ENCODE assay signal across 8 cellular contexts in the genomic region with DNA sequence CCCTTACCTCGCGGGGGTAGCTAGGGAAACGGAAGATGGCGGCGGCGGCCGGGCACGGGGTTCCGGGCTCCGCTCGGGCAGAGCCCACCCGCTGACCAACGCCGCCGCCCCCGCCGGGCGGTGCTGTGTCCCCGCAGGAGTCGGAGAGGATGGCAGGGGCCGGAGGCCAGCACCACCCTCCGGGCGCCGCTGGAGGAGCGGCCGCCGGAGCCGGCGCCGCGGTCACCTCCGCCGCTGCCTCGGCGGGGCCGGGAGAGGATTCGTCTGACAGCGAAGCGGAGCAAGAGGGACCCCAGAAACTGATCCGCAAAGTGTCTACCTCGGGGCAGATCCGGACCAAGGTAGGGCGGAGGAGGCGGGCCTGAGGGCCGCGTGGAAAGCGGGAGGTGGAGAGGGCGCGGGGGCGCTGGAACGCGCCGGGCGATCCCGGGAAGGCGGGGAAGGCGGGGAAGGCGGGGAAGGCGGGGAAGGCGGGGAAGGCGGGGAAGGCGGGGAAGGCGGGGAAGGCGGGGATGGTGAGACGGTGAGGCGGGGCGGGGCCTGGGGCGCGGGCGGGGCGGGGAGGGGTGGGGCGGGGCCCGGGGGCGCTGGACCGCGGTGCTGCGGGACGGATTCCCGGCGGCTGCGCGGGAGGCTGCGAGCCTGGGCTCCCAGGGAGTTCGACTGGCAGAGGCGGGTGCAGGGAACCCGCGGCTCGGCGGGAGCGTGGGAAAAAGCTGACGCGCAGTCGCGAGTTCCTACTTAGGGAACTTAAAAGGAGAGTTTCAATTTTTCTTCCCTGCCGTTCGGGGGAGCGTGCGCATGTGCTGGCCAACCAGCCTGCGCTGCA. TPM values are rescaled to one million over a fixed set of nuclear protein-coding genes. Genes with fewer than 3 reads are reported as not detected.
A peak's percentile ranks its signal among the peaks of the same experiment; 100 is the strongest.
DNase-seq lines count a peak whose midpoint lies in the region; ATAC-seq and TF ChIP-seq lines count a peak whose summit lies in the region.

A gene with protein sequence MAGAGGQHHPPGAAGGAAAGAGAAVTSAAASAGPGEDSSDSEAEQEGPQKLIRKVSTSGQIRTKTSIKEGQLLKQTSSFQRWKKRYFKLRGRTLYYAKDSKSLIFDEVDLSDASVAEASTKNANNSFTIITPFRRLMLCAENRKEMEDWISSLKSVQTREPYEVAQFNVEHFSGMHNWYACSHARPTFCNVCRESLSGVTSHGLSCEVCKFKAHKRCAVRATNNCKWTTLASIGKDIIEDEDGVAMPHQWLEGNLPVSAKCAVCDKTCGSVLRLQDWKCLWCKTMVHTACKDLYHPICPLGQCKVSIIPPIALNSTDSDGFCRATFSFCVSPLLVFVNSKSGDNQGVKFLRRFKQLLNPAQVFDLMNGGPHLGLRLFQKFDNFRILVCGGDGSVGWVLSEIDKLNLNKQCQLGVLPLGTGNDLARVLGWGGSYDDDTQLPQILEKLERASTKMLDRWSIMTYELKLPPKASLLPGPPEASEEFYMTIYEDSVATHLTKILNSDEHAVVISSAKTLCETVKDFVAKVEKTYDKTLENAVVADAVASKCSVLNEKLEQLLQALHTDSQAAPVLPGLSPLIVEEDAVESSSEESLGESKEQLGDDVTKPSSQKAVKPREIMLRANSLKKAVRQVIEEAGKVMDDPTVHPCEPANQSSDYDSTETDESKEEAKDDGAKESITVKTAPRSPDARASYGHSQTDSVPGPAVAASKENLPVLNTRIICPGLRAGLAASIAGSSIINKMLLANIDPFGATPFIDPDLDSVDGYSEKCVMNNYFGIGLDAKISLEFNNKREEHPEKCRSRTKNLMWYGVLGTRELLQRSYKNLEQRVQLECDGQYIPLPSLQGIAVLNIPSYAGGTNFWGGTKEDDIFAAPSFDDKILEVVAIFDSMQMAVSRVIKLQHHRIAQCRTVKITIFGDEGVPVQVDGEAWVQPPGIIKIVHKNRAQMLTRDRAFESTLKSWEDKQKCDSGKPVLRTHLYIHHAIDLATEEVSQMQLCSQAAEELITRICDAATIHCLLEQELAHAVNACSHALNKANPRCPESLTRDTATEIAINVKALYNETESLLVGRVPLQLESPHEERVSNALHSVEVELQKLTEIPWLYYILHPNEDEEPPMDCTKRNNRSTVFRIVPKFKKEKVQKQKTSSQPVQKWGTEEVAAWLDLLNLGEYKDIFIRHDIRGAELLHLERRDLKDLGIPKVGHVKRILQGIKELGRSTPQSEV (plus strand): TSS at position 24 of the 829 bp plus-strand sequence. CDS start 126 bp downstream, at position 150.

- H3K4me1 Mint-ChIP-seq in activated B cell treated with CpG ODN at 0.5 μM for 24 hours = peaks cover 12% of the 10 kb centered on the region
- peaks cover 8% of the 10 kb centered on the region for H3K4me1 Mint-ChIP-seq in central memory CD8-positive, alpha-beta T cell

- CTCF ChIA-PET in activated B cell treated with CpG ODN at 0.5 μM for 24 hours (lab: Charles Lee) = no interaction called here

- peak; percentile 41 for ATAC-seq in HG02763 (IDR thresholded peaks at IDR 0.05; ENCODE audit: unreplicated experiment)
- ATAC-seq in activated B cell treated with CpG ODN at 0.5 μM for 24 hours (ENCODE audit: low read depth) = peak; percentile 76
- ATAC-seq in central memory CD8-positive, alpha-beta T cell (replicated peaks; ENCODE audit: extremely low read depth, poor library complexity, severe bottlenecking) = peak; percentile 57

- no peaks in the 10 kb centered on the region for H3K9me3 Mint-ChIP-seq in activated B cell treated with CpG ODN at 0.5 μM for 24 hours
- no peaks in the 10 kb centered on the region for H3K9me3 Mint-ChIP-seq in central memory CD8-positive, alpha-beta T cell

- H3K36me3 Mint-ChIP-seq in activated B cell treated with CpG ODN at 0.5 μM for 24 hours (ENCODE audit: low read depth) = no peaks in the 10 kb centered on the region
- no peaks in the 10 kb centered on the region for H3K36me3 Mint-ChIP-seq in central memory CD8-positive, alpha-beta T cell (ENCODE audit: insufficient read depth)

- no peak for TF ChIP-seq CTCF in activated B cell treated with CpG ODN at 0.5 μM for 24 hours (IDR thresholded peaks at IDR 0.05)

- peaks cover 34% of the 10 kb centered on the region for H3K27me3 Mint-ChIP-seq in activated B cell treated with CpG ODN at 0.5 μM for 24 hours
- H3K27me3 Mint-ChIP-seq in central memory CD8-positive, alpha-beta T cell = no peaks in the 10 kb centered on the region

- intact Hi-C loops in activated B cell treated with CpG ODN at 0.5 μM for 24 hours (cut with micrococcal nuclease) = loop anchor here (1.0 to 10.0 kb wide), 8 partner anchors 10 to 1828 kb away; a partner anchor contains a TSS

- H3K27ac Mint-ChIP-seq in activated B cell treated with CpG ODN at 0.5 μM for 24 hours = no peak within 1 kb of the TSS
- peak within 1 kb of the TSS; percentile 68 for H3K27ac Mint-ChIP-seq in central memory CD8-positive, alpha-beta T cell (ENCODE audit: low read depth)

- peak; percentile 47 for DNase-seq in NCI-H2029 (lab: John Stamatoyannopoulos, UW)
- no peak for DNase-seq in NCI-H2029 treated with DMSO at 0.1 percent for 48 hours (lab: John Stamatoyannopoulos, UW)
- DNase-seq in NCI-H1694 treated with DMSO at 0.1 percent for 48 hours (lab: John Stamatoyannopoulos, UW) = peak; percentile 47
- peak; percentile 50 for DNase-seq in activated B cell treated with CpG ODN at 0.5 μM for 24 hours
- DNase-seq in central memory CD8-positive, alpha-beta T cell (ENCODE audit: low spot score in 2 of 2) = peak; percentile 18 to 20
- DNase-seq in islet precursor cell = peak; percentile 88
- peak; percentile 67 for DNase-seq in smooth muscle cell of the brain vasculature (ENCODE audit: low read depth, low spot score)

- POLR2A ChIA-PET in activated B cell treated with CpG ODN at 0.5 μM for 24 hours (lab: Charles Lee) = interaction anchor here (0.7 kb wide), 1 partner anchor 1124 kb away, joined by 3 read pairs; no protein-coding TSS in a partner anchor

- peak within 1 kb of the TSS; percentile 85 for H3K4me3 Mint-ChIP-seq in activated B cell treated with CpG ODN at 0.5 μM for 24 hours
- peak within 1 kb of the TSS; percentile 89 for H3K4me3 Mint-ChIP-seq in central memory CD8-positive, alpha-beta T cell

RNA-seq across cellular contexts. Expression of the gene that starts here (rescaled TPM):
- total RNA-seq in activated B cell treated with CpG ODN at 0.5 μM for 24 hours = 1.6 and 2.2 TPM in 2 replicates
